Comparison of ENCODE assay signal across 20 cellular contexts in genomic region chr4:144318797-144319196, GRCh38.
A peak's percentile ranks its signal among the peaks of the same experiment; 100 is the strongest.
DNase-seq lines count a peak whose midpoint lies in the region; ATAC-seq and TF ChIP-seq lines count a peak whose summit lies in the region.
"Had no signal": no experiment of that assay in that cellular context is flagged by ENCODE, and none has a peak within 500 bp of the region (broad histone marks: within the 10 kb centered on the region; RNA-seq: fewer than 3 reads in every experiment).

No MANE protein-coding gene starts in this region.

- no peaks in the 10 kb centered on the region for H3K9me3 ChIP-seq in BE2C

- H3K4me3 Mint-ChIP-seq in endothelial cell (ENCODE audit: unreplicated experiment), result no peak overlapping the region
- H3K4me3 Mint-ChIP-seq: CD4-positive, CD25-positive, alpha-beta regulatory T cell had no signal

- no peaks in the 10 kb centered on the region for H3K4me1 ChIP-seq in BE2C
- H3K4me1 ChIP-seq: SJCRH30 had no signal

- no peaks in the 10 kb centered on the region for H3K27me3 ChIP-seq in BE2C
- H3K27me3 ChIP-seq: SJCRH30 had no signal

- TF ChIP-seq CTCF in BE2C (IDR thresholded peaks at IDR 0.05; ENCODE audit: low read depth, low read length), result 0 out of 2 replicates have a peak, but pooled peaks have one; percentile 8
- peak; percentile 24 for TF ChIP-seq CTCF in GM12873 (IDR thresholded peaks at IDR 0.05; ENCODE audit: insufficient read depth, low read depth, low read length, missing control alignments)
- peak; percentile 28 for TF ChIP-seq CTCF in endothelial cell (IDR thresholded peaks at IDR 0.05; ENCODE audit: unreplicated experiment)

- H3K27ac Mint-ChIP-seq in endothelial cell (ENCODE audit: unreplicated experiment), result no peak overlapping the region
- H3K27ac Mint-ChIP-seq: CD4-positive, CD25-positive, alpha-beta regulatory T cell had no signal

- peaks cover 11% of the 10 kb centered on the region for H3K9me3 Mint-ChIP-seq in endothelial cell (ENCODE audit: unreplicated experiment)

- no peak for ATAC-seq in GM21825 (IDR thresholded peaks at IDR 0.05; ENCODE audit: unreplicated experiment)
- ATAC-seq: K562, PC-3 had no signal

- DNase-seq in BE2C (no peak), NAMALWA (ENCODE audit: low spot score) (peak; percentile 15), endothelial cell (ENCODE audit: low spot score) (no peak)
- no peak for DNase-seq in stimulated activated CD4-positive, alpha-beta T cell treated with anti-CD3 and anti-CD28 coated beads, Interleukin-4, amount 100 ng/mL, for 24 hours
- no peak for DNase-seq in effector CD4-positive, alpha-beta T cell
- DNase-seq: CD4-positive, CD25-positive, alpha-beta regulatory T cell; DMS79; H7; NCI-H1092; NCI-H146; NCI-H2081; NCI-H226; NCI-H526 treated with DMSO at 0.1 percent for 48 hours; NK-92 treated with Interleukin-12 subunit alpha and Interleukin-12 subunit beta, amount 100 ng/mL, for 24 hours; PC-3; SJCRH30; SW 1271 had no signal

- peaks cover 9% of the 10 kb centered on the region for H3K36me3 Mint-ChIP-seq in endothelial cell (ENCODE audit: low read depth, unreplicated experiment)
- H3K36me3 Mint-ChIP-seq: CD4-positive, CD25-positive, alpha-beta regulatory T cell had no signal

- no peaks in the 10 kb centered on the region for H3K4me1 Mint-ChIP-seq in endothelial cell (ENCODE audit: unreplicated experiment)
- H3K4me1 Mint-ChIP-seq: CD4-positive, CD25-positive, alpha-beta regulatory T cell had no signal

- no peak overlapping the region for H3K4me3 ChIP-seq in BE2C (ENCODE audit: low read depth, low read length)
- H3K4me3 ChIP-seq: K562, SJCRH30 had no signal

- no peaks in the 10 kb centered on the region for H3K36me3 ChIP-seq in BE2C
- H3K36me3 ChIP-seq: SJCRH30 had no signal

- peaks cover 1% of the 10 kb centered on the region for H3K27me3 Mint-ChIP-seq in endothelial cell (ENCODE audit: unreplicated experiment)
- H3K27me3 Mint-ChIP-seq: CD4-positive, CD25-positive, alpha-beta regulatory T cell had no signal
